18 cellular contexts compared by ENCODE assay signal in the genomic region with DNA sequence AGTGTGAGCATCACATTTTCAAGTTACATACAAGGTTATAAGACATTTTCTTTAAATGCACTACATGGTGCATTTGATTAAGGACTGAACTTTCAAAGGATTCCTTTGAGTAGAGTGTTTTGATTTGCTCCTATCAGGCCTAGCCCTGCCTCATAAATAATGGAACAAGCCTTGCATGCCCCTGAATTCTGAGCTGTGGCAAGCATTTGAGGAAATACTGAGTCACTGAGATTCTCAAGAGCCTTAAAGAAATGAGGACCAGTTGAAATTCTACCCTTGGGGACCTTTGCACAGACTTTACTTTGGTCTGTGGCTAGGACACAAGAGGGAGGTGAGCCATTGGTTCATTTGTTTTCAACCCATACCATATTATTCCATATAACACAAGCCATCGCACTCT.
DNase-seq lines count a peak whose midpoint lies in the region; ATAC-seq lines count a peak whose summit lies in the region.
"Had no signal": no experiment of that assay in that cellular context is flagged by ENCODE, and none has a peak within 500 bp of the region (broad histone marks: within the 10 kb centered on the region; RNA-seq: fewer than 3 reads in every experiment).

No MANE protein-coding gene starts in this region.

- H3K9ac ChIP-seq in mesenchymal stem cell (ENCODE audit: low read length), result no peak overlapping the region
- no peak overlapping the region for H3K9ac ChIP-seq in trophoblast cell (ENCODE audit: low read length)
- H3K9ac ChIP-seq: BLaER1 had no signal

- H3K4ac ChIP-seq in mesenchymal stem cell (ENCODE audit: low read depth in 1 of 2, low read length in 2 of 2) (no peak overlapping the region), trophoblast cell (ENCODE audit: low read depth, low read length) (no peak overlapping the region)

- H4K91ac ChIP-seq in mesenchymal stem cell (ENCODE audit: low read length) (no peak overlapping the region), trophoblast cell (ENCODE audit: low read depth, low read length) (no peak overlapping the region)

- no peak overlapping the region for H4K12ac ChIP-seq in trophoblast cell (ENCODE audit: low read depth, low read length)

- H2AFZ ChIP-seq in mesenchymal stem cell (ENCODE audit: low read depth, low read length) (no peak overlapping the region), trophoblast cell (ENCODE audit: insufficient read depth, low read length, poor library complexity) (no peak overlapping the region)

- H3K18ac ChIP-seq in mesenchymal stem cell (ENCODE audit: low read depth in 1 of 2, low read length in 2 of 2) (no peak overlapping the region), trophoblast cell (ENCODE audit: low read length) (no peak overlapping the region)

- H3K27me3 ChIP-seq in mesenchymal stem cell (ENCODE audit: control insufficient read depth in 1 of 2, insufficient read depth in 1 of 2, low read length in 2 of 2), result no peaks in the 10 kb centered on the region
- H3K27me3 ChIP-seq in trophoblast cell (ENCODE audit: insufficient read depth, low read length), result no peaks in the 10 kb centered on the region
- H3K27me3 ChIP-seq: BLaER1 had no signal

- H2BK5ac ChIP-seq in mesenchymal stem cell (ENCODE audit: low read depth, low read length, poor library complexity, severe bottlenecking) (no peak overlapping the region), trophoblast cell (ENCODE audit: low read depth, low read length, poor library complexity) (no peak overlapping the region)

- H3K4me1 ChIP-seq in mesenchymal stem cell (ENCODE audit: control insufficient read depth, insufficient read depth, low read depth, low read length) (peaks cover 2% of the 10 kb centered on the region), trophoblast cell (ENCODE audit: control insufficient read depth in 1 of 2, insufficient read depth in 2 of 2, low read length in 2 of 2) (no peaks in the 10 kb centered on the region)
- H3K4me1 ChIP-seq: BLaER1 had no signal

- no peak overlapping the region for H3K4me3 ChIP-seq in mesenchymal stem cell (ENCODE audit: insufficient read depth in 1 of 2, low read depth in 1 of 2, low read length in 2 of 2)
- H3K4me3 ChIP-seq in trophoblast cell (ENCODE audit: low read depth, low read length), result no peak overlapping the region
- H3K4me3 ChIP-seq: BLaER1, K562 had no signal

- H2BK120ac ChIP-seq in mesenchymal stem cell (ENCODE audit: low read depth, low read length) (no peak overlapping the region), trophoblast cell (ENCODE audit: insufficient read depth, low read length, poor library complexity) (no peak overlapping the region)

- H2BK15ac ChIP-seq in mesenchymal stem cell (ENCODE audit: low read depth, poor library complexity, severe bottlenecking), result no peak overlapping the region

- ATAC-seq in GM18873 (IDR thresholded peaks at IDR 0.05; ENCODE audit: low FRiP score, unreplicated experiment) (no peak), HG03196 (IDR thresholded peaks at IDR 0.05; ENCODE audit: unreplicated experiment) (no peak)
- ATAC-seq: K562 had no signal

- H3K36me3 ChIP-seq in mesenchymal stem cell (ENCODE audit: control insufficient read depth in 1 of 2, insufficient read depth in 2 of 2, low read depth in 1 of 2, low read length in 2 of 2) (no peaks in the 10 kb centered on the region), trophoblast cell (ENCODE audit: control insufficient read depth in 1 of 2, insufficient read depth in 2 of 2, low read length in 2 of 2) (no peaks in the 10 kb centered on the region)
- H3K36me3 ChIP-seq: BLaER1 had no signal

- H3K23ac ChIP-seq in mesenchymal stem cell (ENCODE audit: low read length in 2 of 2), result no peak overlapping the region
- H3K23ac ChIP-seq in trophoblast cell (ENCODE audit: low read length), result no peak overlapping the region

- H3K27ac ChIP-seq in mesenchymal stem cell (ENCODE audit: low read length, poor library complexity, severe bottlenecking) (no peak overlapping the region), trophoblast cell (ENCODE audit: low read depth, low read length) (no peak overlapping the region)
- H3K27ac ChIP-seq: BLaER1 had no signal

- no peak overlapping the region for H4K8ac ChIP-seq in mesenchymal stem cell (ENCODE audit: low read length)
- no peak overlapping the region for H4K8ac ChIP-seq in trophoblast cell (ENCODE audit: low read depth, low read length)

- H3K79me1 ChIP-seq in mesenchymal stem cell (replicated peaks; ENCODE audit: low read length, poor library complexity, severe bottlenecking), result no peaks in the 10 kb centered on the region
- H3K79me1 ChIP-seq in trophoblast cell (ENCODE audit: low read length), result no peaks in the 10 kb centered on the region

- no peaks in the 10 kb centered on the region for H3K79me2 ChIP-seq in trophoblast cell (ENCODE audit: control insufficient read depth, insufficient read depth, low read length, poor library complexity)

- no peak overlapping the region for H3K4me2 ChIP-seq in mesenchymal stem cell (ENCODE audit: low read length, poor library complexity, severe bottlenecking)
- H3K4me2 ChIP-seq in trophoblast cell (ENCODE audit: low read length), result no peak overlapping the region
- H3K4me2 ChIP-seq: BLaER1 had no signal

- DNase-seq in M059J (ENCODE audit: low read depth) (peak; percentile 48), fibroblast of gingiva (ENCODE audit: low read depth) (peak; percentile 63), mesenchymal stem cell (peak; percentile 13), trophoblast cell (no peak)
- DNase-seq in stimulated activated CD4-positive, alpha-beta T cell treated with anti-CD3 and anti-CD28 coated beads, Interleukin-12 subunit alpha, Interleukin-12 subunit beta, amount 100 ng/mL, for 4 hours, result no peak
- DNase-seq: CD4-positive, alpha-beta T cell; COR-L47; DMS79 treated with DMSO at 0.1 percent for 48 hours; NCI-H1092; NCI-H1436 treated with DMSO at 0.1 percent for 48 hours; NCI-H1930; NCI-H345; NCI-H524 treated with DMSO at 0.1 percent for 48 hours; Right ventricle myocardium superior had no signal

- H3K14ac ChIP-seq in mesenchymal stem cell (ENCODE audit: low read length in 2 of 2) (no peak overlapping the region), trophoblast cell (ENCODE audit: low read length) (no peak overlapping the region)

- H3K9me3 ChIP-seq in mesenchymal stem cell (ENCODE audit: control insufficient read depth, low read length) (no peaks in the 10 kb centered on the region), trophoblast cell (ENCODE audit: insufficient read depth, low read depth, low read length) (no peaks in the 10 kb centered on the region)
- H3K9me3 ChIP-seq: BLaER1 had no signal

- H2AK5ac ChIP-seq in mesenchymal stem cell (ENCODE audit: low read length, severe bottlenecking) (no peak overlapping the region), trophoblast cell (ENCODE audit: low read length) (no peak overlapping the region)

- 96% methylated on average over 1 of the region's 1 CpG for WGBS in mesenchymal stem cell
- no CpG with 5 or more reads among the region's 1 CpG for WGBS in trophoblast cell (ENCODE audit: extremely low coverage, insufficient coverage, insufficient read length)

- H2BK12ac ChIP-seq in mesenchymal stem cell (ENCODE audit: low read length in 2 of 2) (no peak overlapping the region), trophoblast cell (ENCODE audit: low read length) (no peak overlapping the region)

Comparison
In these comparisons a context has a peak if more than half of its experiments do, and no peak if none do; other contexts are left out.
1. DNase-seq: peak in M059J (single experiment), fibroblast of gingiva (single experiment) and mesenchymal stem cell (single experiment); none in stimulated activated CD4-positive, alpha-beta T cell treated with anti-CD3 and anti-CD28 coated beads, Interleukin-12 subunit alpha, Interleukin-12 subunit beta, amount 100 ng/mL, for 4 hours (single experiment) and trophoblast cell (0 of 2).